24 cellular contexts compared by ENCODE assay signal in genomic region chr1:162187676-162188075, GRCh38.
DNase-seq lines count a peak whose midpoint lies in the region; ATAC-seq and TF ChIP-seq lines count a peak whose summit lies in the region.
"Had no signal": no experiment of that assay in that cellular context is flagged by ENCODE, and none has a peak within 500 bp of the region (broad histone marks: within the 10 kb centered on the region; RNA-seq: fewer than 3 reads in every experiment).

No MANE protein-coding gene starts in this region.

- WGBS in adrenal gland, 4 donors: 32 to 53% (median 40%) methylated on average over 1 of the region's 1 CpG

- no peak overlapping the region for H3K27ac Mint-ChIP-seq in naive thymus-derived CD8-positive, alpha-beta T cell
- H3K27ac Mint-ChIP-seq: activated naive CD4-positive, alpha-beta T cell treated with anti-CD3 and anti-CD28 coated beads, Interleukin-2, amount 50 U/mL, for 24 hours; CD4-positive, alpha-beta T cell; dendritic cell treated with granulocyte-macrophage colony-stimulating factor and Interleukin-4, amounts not matched to agents 40 ng/mL and 50 ng/mL, for 4 days; T-helper 17 cell had no signal

- TF ChIP-seq CTCF in adrenal gland (IDR thresholded peaks at IDR 0.05) (no peak), fibroblast of mammary gland (conservative IDR thresholded peaks at IDR 0.05; ENCODE audit: control insufficient read depth, insufficient read depth, low read depth, low read length) (no peak)

- H3K9me3 Mint-ChIP-seq in naive thymus-derived CD8-positive, alpha-beta T cell: peaks cover 0 to 10% (median 5%) of the 10 kb centered on the region in 9 donors
- H3K9me3 Mint-ChIP-seq: activated naive CD4-positive, alpha-beta T cell treated with anti-CD3 and anti-CD28 coated beads, Interleukin-2, amount 50 U/mL, for 24 hours; CD4-positive, alpha-beta T cell had no signal

- no peaks in the 10 kb centered on the region for H3K4me1 Mint-ChIP-seq in naive thymus-derived CD8-positive, alpha-beta T cell
- H3K4me1 Mint-ChIP-seq: activated naive CD4-positive, alpha-beta T cell treated with anti-CD3 and anti-CD28 coated beads, Interleukin-2, amount 50 U/mL, for 24 hours; T-helper 17 cell had no signal

- POLR2A ChIA-PET in naive thymus-derived CD8-positive, alpha-beta T cell (lab: Charles Lee): no interaction called here

- no peak overlapping the region for H3K4me3 ChIP-seq in adrenal gland
- H3K4me3 ChIP-seq in fibroblast of mammary gland (ENCODE audit: control insufficient read depth, low read depth, low read length): no peak overlapping the region
- H3K4me3 ChIP-seq: left lung, SJSA1, uterus had no signal

- H3K36me3 ChIP-seq in adrenal gland (replicated peaks in 1 of 2): no peaks in the 10 kb centered on the region
- H3K36me3 ChIP-seq: left lung, neutrophil, SJSA1, uterus had no signal

- DNase-seq in left cardiac atrium (peak; percentile 32), Right ventricle myocardium inferior (ENCODE audit: missing footprints) (no peak), adrenal gland (peak; percentile 38 to 87 (median 77)), fibroblast of mammary gland (ENCODE audit: low read depth) (peak; percentile 55), NCI-H187 treated with DMSO at 0.1 percent for 48 hours (lab: John Stamatoyannopoulos, UW) (no peak), DMS53 (lab: John Stamatoyannopoulos, UW) (no peak), NCI-H1417 treated with DMSO at 0.1 percent for 48 hours (lab: John Stamatoyannopoulos, UW) (no peak)
- DNase-seq in naive thymus-derived CD8-positive, alpha-beta T cell: no peak
- DNase-seq: activated CD4-positive, CD25-positive, alpha-beta regulatory T cell; activated CD8-positive, alpha-beta memory T cell treated with anti-CD3 and anti-CD28 coated beads for 24 hours; CD4-positive, alpha-beta T cell; DMS79; left lung; NCI-H1105 treated with DMSO at 0.1 percent for 48 hours; NCI-H82; retina; stimulated activated CD4-positive, alpha-beta T cell treated with anti-CD3 and anti-CD28 coated beads, Interleukin-12 subunit alpha, Interleukin-12 subunit beta, amount 100 ng/mL, for 4 hours; stimulated activated CD8-positive, alpha-beta memory T cell treated with anti-CD3 and anti-CD28 coated beads, Interleukin-4, amount 100 ng/mL, for 48 hours; T-helper 17 cell; uterus had no signal

- H3K4me3 Mint-ChIP-seq in naive thymus-derived CD8-positive, alpha-beta T cell: no peak overlapping the region
- H3K4me3 Mint-ChIP-seq: activated naive CD4-positive, alpha-beta T cell treated with anti-CD3 and anti-CD28 coated beads, Interleukin-2, amount 50 U/mL, for 24 hours; CD4-positive, alpha-beta T cell; dendritic cell treated with granulocyte-macrophage colony-stimulating factor and Interleukin-4, amounts not matched to agents 40 ng/mL and 50 ng/mL, for 4 days; T-helper 17 cell had no signal

- intact Hi-C loops in left cardiac atrium (cut with DNase I): no loop called here
- intact Hi-C loops in Right ventricle myocardium inferior (cut with DNase I): no loop called here
- intact Hi-C loops in adrenal gland (cut with DNase I): no loop called here

- peaks cover 5 to 6% of the 10 kb centered on the region in 2 donors for H3K4me1 ChIP-seq in adrenal gland (replicated peaks in 1 of 2)
- H3K4me1 ChIP-seq: left lung, SJSA1, uterus had no signal

- no peak for TF ChIP-seq POLR2A in adrenal gland (IDR thresholded peaks at IDR 0.05)

- H3K9me3 ChIP-seq in adrenal gland (replicated peaks in 1 of 3): no peaks in the 10 kb centered on the region
- H3K9me3 ChIP-seq: left lung, neutrophil, SJSA1 had no signal

- no peaks in the 10 kb centered on the region for H3K27me3 ChIP-seq in adrenal gland
- H3K27me3 ChIP-seq: left lung, neutrophil, uterus had no signal

- no peaks in the 10 kb centered on the region for H3K36me3 Mint-ChIP-seq in naive thymus-derived CD8-positive, alpha-beta T cell
- H3K36me3 Mint-ChIP-seq: activated naive CD4-positive, alpha-beta T cell treated with anti-CD3 and anti-CD28 coated beads, Interleukin-2, amount 50 U/mL, for 24 hours had no signal

- H3K27me3 Mint-ChIP-seq in naive thymus-derived CD8-positive, alpha-beta T cell: peaks cover 0 to 7% (median 2%) of the 10 kb centered on the region in 5 donors
- H3K27me3 Mint-ChIP-seq: CD4-positive, alpha-beta T cell; dendritic cell treated with granulocyte-macrophage colony-stimulating factor and Interleukin-4, amounts not matched to agents 40 ng/mL and 50 ng/mL, for 4 days had no signal

- H3K27ac ChIP-seq in adrenal gland: peak overlapping the region in 1 of 5 donors; percentile 22
- H3K27ac ChIP-seq: left lung, neutrophil, SJSA1, uterus had no signal

- ATAC-seq in left cardiac atrium (no peak), Right ventricle myocardium inferior (no peak)
- ATAC-seq in naive thymus-derived CD8-positive, alpha-beta T cell: no peak
- ATAC-seq: left lung, T-helper 17 cell had no signal

Comparison
In these comparisons a context has a peak if more than half of its experiments do, and no peak if none do; other contexts are left out.
1. DNase-seq: peak in left cardiac atrium (single experiment), adrenal gland (7 of 7) and fibroblast of mammary gland (single experiment); none in Right ventricle myocardium inferior (single experiment), NCI-H187 treated with DMSO at 0.1 percent for 48 hours (single experiment), DMS53 (single experiment), NCI-H1417 treated with DMSO at 0.1 percent for 48 hours (single experiment) and naive thymus-derived CD8-positive, alpha-beta T cell (0 of 10).